8 cellular contexts compared by ENCODE assay signal in the genomic region with DNA sequence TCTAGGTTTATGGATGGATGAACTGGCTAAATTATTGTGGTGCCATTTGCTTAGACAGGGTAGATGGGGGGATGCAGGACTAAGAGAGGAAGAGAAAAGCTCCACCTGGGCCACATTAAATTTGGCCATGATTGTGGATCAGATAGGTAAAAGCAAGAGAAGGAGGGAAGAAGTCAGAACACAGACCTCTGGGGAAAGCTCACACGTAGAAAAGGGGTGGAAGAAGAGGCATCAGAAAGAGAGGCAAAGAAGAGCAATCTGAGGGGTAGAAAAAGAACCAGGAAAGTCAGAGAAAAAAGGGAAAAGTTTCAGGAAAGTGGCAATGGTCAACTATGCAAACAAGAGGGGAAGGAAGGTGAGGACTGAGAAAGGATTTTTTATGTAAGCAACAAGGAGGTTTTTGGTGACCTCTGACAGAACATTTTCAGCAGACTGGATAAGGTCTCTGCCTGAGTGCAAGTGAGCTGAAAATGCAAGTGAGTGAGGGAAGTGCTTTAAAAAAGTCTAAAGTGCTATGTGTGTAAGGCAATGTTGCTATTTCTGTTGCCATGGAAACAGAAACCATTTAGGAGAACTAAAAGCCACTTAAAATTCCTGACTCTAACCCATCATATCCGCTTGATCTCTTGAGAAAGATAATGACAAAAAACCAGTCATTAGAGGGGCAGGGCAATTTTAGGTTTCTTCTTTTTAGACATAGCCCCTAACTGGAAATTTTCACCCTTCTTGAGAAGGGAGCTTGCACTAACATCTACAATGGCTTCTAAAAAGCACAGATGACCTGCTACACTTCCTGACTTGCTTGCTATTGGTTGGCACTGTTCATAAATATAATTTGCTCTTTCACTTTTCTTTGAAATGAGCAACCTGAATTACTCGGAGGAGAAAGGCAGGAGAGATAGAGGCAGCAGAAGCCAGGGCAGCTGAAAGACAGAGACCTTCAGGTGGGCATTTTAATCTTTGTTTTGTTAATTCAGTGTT. TPM values are rescaled to one million over a fixed set of nuclear protein-coding genes. Genes with fewer than 3 reads are reported as not detected.
DNase-seq lines count a peak whose midpoint lies in the region; ATAC-seq and TF ChIP-seq lines count a peak whose summit lies in the region.

A gene with protein sequence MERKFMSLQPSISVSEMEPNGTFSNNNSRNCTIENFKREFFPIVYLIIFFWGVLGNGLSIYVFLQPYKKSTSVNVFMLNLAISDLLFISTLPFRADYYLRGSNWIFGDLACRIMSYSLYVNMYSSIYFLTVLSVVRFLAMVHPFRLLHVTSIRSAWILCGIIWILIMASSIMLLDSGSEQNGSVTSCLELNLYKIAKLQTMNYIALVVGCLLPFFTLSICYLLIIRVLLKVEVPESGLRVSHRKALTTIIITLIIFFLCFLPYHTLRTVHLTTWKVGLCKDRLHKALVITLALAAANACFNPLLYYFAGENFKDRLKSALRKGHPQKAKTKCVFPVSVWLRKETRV (plus strand): TSS at position 856 of the 981 bp plus-strand sequence. CDS start 52,889 bp downstream, outside the sequence.

- H3K9me3 Mint-ChIP-seq in activated naive CD4-positive, alpha-beta T cell treated with anti-CD3 and anti-CD28 coated beads for 36 hours = no peaks in the 10 kb centered on the region
- no peaks in the 10 kb centered on the region for H3K9me3 Mint-ChIP-seq in activated naive CD8-positive, alpha-beta T cell (ENCODE audit: low read depth)

- POLR2A ChIA-PET in IMR-90 (lab: Charles Lee; ENCODE audit: unreplicated experiment) = no interaction called here

- no peak within 1 kb of the TSS for H2BK5ac ChIP-seq in IMR-90 (ENCODE audit: low read depth, low read length, poor library complexity, severe bottlenecking)

- peak; percentile 27 for DNase-seq in activated naive CD4-positive, alpha-beta T cell treated with anti-CD3 and anti-CD28 coated beads for 36 hours
- no peak for DNase-seq in activated naive CD4-positive, alpha-beta T cell (lab: John Stamatoyannopoulos, UW)
- peak; percentile 13 for DNase-seq in IMR-90
- DNase-seq in left kidney (ENCODE audit: low read depth, low spot score) = peak; percentile 70
- DNase-seq in GM03348 (ENCODE audit: low spot score) = no peak
- DNase-seq in HT-29 (ENCODE audit: low spot score) = no peak

- TF ChIP-seq RAD21 in IMR-90 (IDR thresholded peaks at IDR 0.05; ENCODE audit: low read length) = no peak

- peaks cover 14% of the 10 kb centered on the region for H3K27me3 ChIP-seq in IMR-90 (ENCODE audit: control insufficient read depth, insufficient read depth, low read length)

- no peak within 1 kb of the TSS for H2AK5ac ChIP-seq in IMR-90 (ENCODE audit: low read depth, low read length)

- no peak within 1 kb of the TSS for H2AFZ ChIP-seq in IMR-90 (replicated peaks; ENCODE audit: low read length, poor library complexity)

- H4K5ac ChIP-seq in IMR-90 (ENCODE audit: low read depth, low read length) = no peak within 1 kb of the TSS

- H3K56ac ChIP-seq in IMR-90 (ENCODE audit: extremely low read depth, insufficient read depth, low read length) = no peak within 1 kb of the TSS

- H3K79me1 ChIP-seq in IMR-90 (ENCODE audit: low read depth in 1 of 2, low read length in 2 of 2) = no peaks in the 10 kb centered on the region

- no peak within 1 kb of the TSS for H3K4ac ChIP-seq in IMR-90 (ENCODE audit: low read depth, low read length)

- no peak within 1 kb of the TSS for H4K91ac ChIP-seq in IMR-90 (ENCODE audit: insufficient read depth, low read depth, low read length)

- no peaks in the 10 kb centered on the region for H3K36me3 Mint-ChIP-seq in activated naive CD4-positive, alpha-beta T cell treated with anti-CD3 and anti-CD28 coated beads for 36 hours (ENCODE audit: low read depth)
- no peaks in the 10 kb centered on the region for H3K36me3 Mint-ChIP-seq in activated naive CD8-positive, alpha-beta T cell

- no peak within 1 kb of the TSS for H2BK20ac ChIP-seq in IMR-90 (ENCODE audit: low read depth, low read length)

- dilution Hi-C loops in IMR-90 (cut with HindIII; ENCODE audit: low sequenced_read_pairs, unreplicated experiment) = no loop called here

- no peak within 1 kb of the TSS; the same call in 1 of the 2 replicates for H3K4me2 ChIP-seq in IMR-90 (ENCODE audit: low read depth, low read length)

- no peak for TF ChIP-seq POLR2A in IMR-90 (IDR thresholded peaks at IDR 0.05; ENCODE audit: low read depth, low read length)

- no peak within 1 kb of the TSS for H2BK120ac ChIP-seq in IMR-90 (ENCODE audit: low read depth, low read length)

- no peak within 1 kb of the TSS for H2AK9ac ChIP-seq in IMR-90 (replicated peaks; ENCODE audit: low read depth, low read length, poor library complexity)

- H3K36me3 ChIP-seq in IMR-90 (ENCODE audit: control insufficient read depth, insufficient read depth, low read length) = no peaks in the 10 kb centered on the region

- TF ChIP-seq CTCF in IMR-90 (conservative IDR thresholded peaks at IDR 0.05; ENCODE audit: low read depth, low read length) = no peak

- peak within 1 kb of the TSS; percentile 82 for H3K27ac Mint-ChIP-seq in activated naive CD4-positive, alpha-beta T cell treated with anti-CD3 and anti-CD28 coated beads for 36 hours
- H3K27ac Mint-ChIP-seq in activated naive CD8-positive, alpha-beta T cell = peak within 1 kb of the TSS; percentile 89

- intact Hi-C loops in activated naive CD4-positive, alpha-beta T cell treated with anti-CD3 and anti-CD28 coated beads for 36 hours (cut with micrococcal nuclease) = loop anchor here (1.0 to 5.0 kb wide), 11 partner anchors 59 to 1856 kb away; a partner anchor contains a TSS
- intact Hi-C loops in IMR-90 (cut with micrococcal nuclease) = no loop called here

- peak within 1 kb of the TSS; percentile 75 for H3K4me3 Mint-ChIP-seq in activated naive CD4-positive, alpha-beta T cell treated with anti-CD3 and anti-CD28 coated beads for 36 hours
- H3K4me3 Mint-ChIP-seq in activated naive CD8-positive, alpha-beta T cell = peak within 1 kb of the TSS; percentile 84

- no peaks in the 10 kb centered on the region for H3K4me1 ChIP-seq in IMR-90 (ENCODE audit: control insufficient read depth, insufficient read depth, low read length)

- H3K9me1 ChIP-seq in IMR-90 (ENCODE audit: insufficient read depth, low read length) = no peaks in the 10 kb centered on the region

- no peak within 1 kb of the TSS for H3K23ac ChIP-seq in IMR-90 (ENCODE audit: low read depth, low read length)

- peaks cover 29% of the 10 kb centered on the region for H3K4me1 Mint-ChIP-seq in activated naive CD4-positive, alpha-beta T cell treated with anti-CD3 and anti-CD28 coated beads for 36 hours (ENCODE audit: low read depth)
- H3K4me1 Mint-ChIP-seq in activated naive CD8-positive, alpha-beta T cell (ENCODE audit: low read depth) = peaks cover 39% of the 10 kb centered on the region

- no peaks in the 10 kb centered on the region for H3K27me3 Mint-ChIP-seq in activated naive CD4-positive, alpha-beta T cell treated with anti-CD3 and anti-CD28 coated beads for 36 hours (ENCODE audit: low read depth)
- no peaks in the 10 kb centered on the region for H3K27me3 Mint-ChIP-seq in activated naive CD8-positive, alpha-beta T cell

- no peaks in the 10 kb centered on the region for H3K9me3 ChIP-seq in IMR-90 (ENCODE audit: control insufficient read depth, insufficient read depth, low read length)

- WGBS in IMR-90 (ENCODE audit: extremely low coverage in 2 of 2, insufficient read length in 1 of 2), 2 experiments = 20% methylated on average over 1 of the region's 3 CpGs; no CpG with 5 or more reads in 1 of the 2 experiments

- ATAC-seq in IMR-90 (ENCODE audit: low read depth) (no peak), HG02840 (IDR thresholded peaks at IDR 0.05; ENCODE audit: low FRiP score, unreplicated experiment) (no peak)

- H4K20me1 ChIP-seq in IMR-90 (ENCODE audit: insufficient read depth, low read length) = no peaks in the 10 kb centered on the region

- H3K18ac ChIP-seq in IMR-90 (ENCODE audit: low read depth, low read length) = no peak within 1 kb of the TSS

- H3K14ac ChIP-seq in IMR-90 (replicated peaks; ENCODE audit: low read depth, low read length) = no peak within 1 kb of the TSS

- BruUV-seq in IMR-90 (replicated peaks; lab: Mats Ljungman, UMichigan) = no TSS peak

- no peak within 1 kb of the TSS for H3K27ac ChIP-seq in IMR-90 (ENCODE audit: insufficient read depth, low read length)

- CTCF ChIA-PET in activated naive CD4-positive, alpha-beta T cell treated with anti-CD3 and anti-CD28 coated beads for 36 hours (lab: Charles Lee) = interaction anchor here (0.7 to 1.7 kb wide), 4 partner anchors 114 to 318 kb away, joined by 3 to 4 read pairs (median 3); no protein-coding TSS in a partner anchor
- CTCF ChIA-PET in IMR-90 (lab: Yijun Ruan, JAX) = no interaction called here

- no peak within 1 kb of the TSS for H3K4me3 ChIP-seq in IMR-90 (ENCODE audit: insufficient read depth, low read depth, low read length)

- H4K8ac ChIP-seq in IMR-90 (ENCODE audit: low read depth in 2 of 2, low read length in 2 of 2) = no peak within 1 kb of the TSS

- in situ Hi-C loops in IMR-90 (cut with MboI; ENCODE audit: low sequenced_read_pairs) = no loop called here

- no peak within 1 kb of the TSS for H3K9ac ChIP-seq in IMR-90 (ENCODE audit: low read depth, low read length)

- H2BK15ac ChIP-seq in IMR-90 (ENCODE audit: low read depth, low read length) = no peak within 1 kb of the TSS

TF ChIP-seq in IMR-90, 13 proteins besides CTCF, POLR2A, EP300 and RAD21 (continues in another document):
- TF ChIP-seq CHD1 (IDR thresholded peaks at IDR 0.05; ENCODE audit: low read depth, low read length) (no peak), MAZ (IDR thresholded peaks at IDR 0.05; ENCODE audit: borderline replicate concordance, low read depth, low read length) (no peak), RFX5 (IDR thresholded peaks at IDR 0.05; ENCODE audit: low read depth, low read length) (no peak), FOS (IDR thresholded peaks at IDR 0.05; ENCODE audit: low read depth, low read length) (no peak), MAFK (IDR thresholded peaks at IDR 0.05; ENCODE audit: low read depth, low read length) (no peak), NFE2L2 (IDR thresholded peaks at IDR 0.05; ENCODE audit: low read depth, low read length) (no peak), BHLHE40 (IDR thresholded peaks at IDR 0.05; ENCODE audit: low read depth, low read length) (no peak)
- TF ChIP-seq, protein P1, sequence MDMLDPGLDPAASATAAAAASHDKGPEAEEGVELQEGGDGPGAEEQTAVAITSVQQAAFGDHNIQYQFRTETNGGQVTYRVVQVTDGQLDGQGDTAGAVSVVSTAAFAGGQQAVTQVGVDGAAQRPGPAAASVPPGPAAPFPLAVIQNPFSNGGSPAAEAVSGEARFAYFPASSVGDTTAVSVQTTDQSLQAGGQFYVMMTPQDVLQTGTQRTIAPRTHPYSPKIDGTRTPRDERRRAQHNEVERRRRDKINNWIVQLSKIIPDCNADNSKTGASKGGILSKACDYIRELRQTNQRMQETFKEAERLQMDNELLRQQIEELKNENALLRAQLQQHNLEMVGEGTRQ (IDR thresholded peaks at IDR 0.05; ENCODE audit: low read depth, low read length) = no peak

RNA-seq across cellular contexts. Expression of the gene that starts here (rescaled TPM):
- 1 to 10 TPM; 1.3 to 1.7 TPM for total RNA-seq in activated naive CD4-positive, alpha-beta T cell treated with anti-CD3 and anti-CD28 coated beads for 36 hours
- not detected in 2 replicates for total RNA-seq in IMR-90 (2012; rRNA removed)
- not detected in 2 replicates for polyA plus RNA-seq in IMR-90 (2012; rRNA removed)
- polyA plus RNA-seq in IMR-90 (2012; cell fraction: cytosol; rRNA removed) = not detected in 2 replicates
- not detected in 2 replicates for polyA plus RNA-seq in IMR-90 (2012; cell fraction: nucleus; rRNA removed; ENCODE audit: low replicate concordance)
- not detected in 2 replicates for total RNA-seq in HT-29 (2014; rRNA removed; shearing (Covaris generic))

Comparison
In these comparisons a context has a peak if more than half of its experiments do, and no peak if none do; other contexts are left out.
1. DNase-seq: peak in activated naive CD4-positive, alpha-beta T cell treated with anti-CD3 and anti-CD28 coated beads for 36 hours (single experiment) and left kidney (single experiment); none in activated naive CD4-positive, alpha-beta T cell (0 of 4), GM03348 (single experiment) and HT-29 (single experiment).
2. Peak in DNase-seq in IMR-90; RNA of the gene not detected or under 1 TPM.